ENCODE assay signal across 29 cellular contexts in the genomic region with DNA sequence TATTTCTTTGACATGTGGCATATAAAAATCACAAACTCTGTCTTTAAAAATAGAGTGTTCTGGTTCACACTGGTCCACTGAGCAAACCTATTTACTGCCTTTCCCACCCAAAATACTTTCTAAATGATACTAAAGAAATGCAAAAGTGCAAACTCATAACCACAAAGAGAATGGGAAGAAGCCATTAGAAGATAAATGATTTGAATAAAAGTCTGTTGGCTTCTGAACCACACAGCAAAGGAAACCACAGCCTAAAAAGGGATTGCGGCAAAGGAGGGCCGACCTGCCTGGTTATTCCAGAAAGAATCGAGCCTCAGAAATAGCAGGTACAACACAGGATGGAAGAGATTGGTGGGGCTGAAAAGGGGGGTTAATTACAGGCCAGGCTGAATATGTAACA.
DNase-seq lines count a peak whose midpoint lies in the region; ATAC-seq, FAIRE-seq and TF ChIP-seq lines count a peak whose summit lies in the region.
"Had no signal": no experiment of that assay in that cellular context is flagged by ENCODE, and none has a peak within 500 bp of the region (broad histone marks: within the 10 kb centered on the region; RNA-seq: fewer than 3 reads in every experiment).

No MANE protein-coding gene starts in this region.

- FAIRE-seq in astrocyte (lab: Jason Lieb, UNC) = no peak
- FAIRE-seq: GM19239, HepG2, K562, RCC 7860 had no signal

- H3K9me3 Mint-ChIP-seq in astrocyte (ENCODE audit: unreplicated experiment) = no peaks in the 10 kb centered on the region
- H3K9me3 Mint-ChIP-seq: T-helper 1 cell treated with Interleukin-12 subunit alpha and Interleukin-12 subunit beta and Interleukin-4 antibody, amounts not matched to agents 30 μg/mL and 1 μg/mL, for 36 hours had no signal

- H3K4me3 ChIP-seq in Jurkat, Clone E6-1 (ENCODE audit: low read length) = no peak overlapping the region
- no peak overlapping the region for H3K4me3 ChIP-seq in astrocyte (ENCODE audit: insufficient read depth, low read depth, low read length)
- H3K4me3 ChIP-seq: GM23248, HAP-1, K562, MG63, SK-N-MC had no signal

- no peak overlapping the region for H3K9ac ChIP-seq in astrocyte (ENCODE audit: low read length)
- H3K9ac ChIP-seq: GM23248 had no signal

- no peaks in the 10 kb centered on the region for H3K27me3 Mint-ChIP-seq in astrocyte (ENCODE audit: low read depth, unreplicated experiment)

- peak overlapping the region; percentile 50 for H3K27ac Mint-ChIP-seq in astrocyte (ENCODE audit: unreplicated experiment)
- H3K27ac Mint-ChIP-seq: T-helper 1 cell treated with Interleukin-12 subunit alpha and Interleukin-12 subunit beta and Interleukin-4 antibody, amounts not matched to agents 30 μg/mL and 1 μg/mL, for 36 hours had no signal

- no peak overlapping the region for H3K27ac ChIP-seq in astrocyte (ENCODE audit: low read depth, low read length)
- H3K27ac ChIP-seq: GM23248, SK-N-MC had no signal

- no peak for TF ChIP-seq CTCF in astrocyte (IDR thresholded peaks at IDR 0.05; ENCODE audit: insufficient read depth, low read depth, low read length)

- no peaks in the 10 kb centered on the region for H3K4me1 Mint-ChIP-seq in astrocyte (ENCODE audit: low read depth, unreplicated experiment)

- H3K36me3 Mint-ChIP-seq in astrocyte (ENCODE audit: low read depth, unreplicated experiment) = no peaks in the 10 kb centered on the region
- H3K36me3 Mint-ChIP-seq: CD4-positive, CD25-positive, alpha-beta regulatory T cell had no signal

- DNase-seq in EH (ENCODE audit: low read depth) (peak; percentile 6), astrocyte (ENCODE audit: low read depth) (peak; percentile 68), AG08395 (ENCODE audit: low spot score) (no peak), NCI-H2171 treated with DMSO at 0.1 percent for 48 hours (lab: John Stamatoyannopoulos, UW) (no peak)
- DNase-seq in Jurkat, Clone E6-1 (ENCODE audit: low read depth, low spot score) = peak; percentile 14
- DNase-seq: BE2C; CD4-positive, CD25-positive, alpha-beta regulatory T cell; DMS153; GM23248; MG63; NCI-H1105 treated with DMSO at 0.1 percent for 48 hours; NCI-H146; NCI-H1930; NCI-H2107; NCI-H446 treated with DMSO at 0.1 percent for 48 hours; NCI-H526; NCI-H82; SIG-M5; SW 1271; T-helper 9 cell had no signal

- no peaks in the 10 kb centered on the region for H3K79me2 ChIP-seq in astrocyte (ENCODE audit: insufficient read depth, low read length)

- H3K9me3 ChIP-seq in astrocyte (ENCODE audit: insufficient read depth, low read depth, low read length) = no peaks in the 10 kb centered on the region
- H3K9me3 ChIP-seq: BE2C, HAP-1, MG63 had no signal

- H4K20me1 ChIP-seq in astrocyte (ENCODE audit: insufficient read depth, low read length) = no peaks in the 10 kb centered on the region

- H2AFZ ChIP-seq in astrocyte (ENCODE audit: low read depth, low read length) = no peak overlapping the region
- H2AFZ ChIP-seq: GM23248 had no signal

- H3K4me2 ChIP-seq in astrocyte (ENCODE audit: low read length) = no peak overlapping the region

- H3K4me1 ChIP-seq in astrocyte (ENCODE audit: insufficient read depth, low read length) = no peaks in the 10 kb centered on the region
- H3K4me1 ChIP-seq: BE2C had no signal

- ATAC-seq in HG03442 (IDR thresholded peaks at IDR 0.05; ENCODE audit: unreplicated experiment) = no peak
- ATAC-seq in GM21367 (IDR thresholded peaks at IDR 0.05; ENCODE audit: unreplicated experiment) = no peak
- ATAC-seq: HepG2, K562 had no signal

- H3K4me3 Mint-ChIP-seq in astrocyte (ENCODE audit: unreplicated experiment) = no peak overlapping the region
- H3K4me3 Mint-ChIP-seq: CD4-positive, CD25-positive, alpha-beta regulatory T cell; T-helper 1 cell treated with Interleukin-12 subunit alpha and Interleukin-12 subunit beta and Interleukin-4 antibody, amounts not matched to agents 30 μg/mL and 1 μg/mL, for 36 hours had no signal

- no peaks in the 10 kb centered on the region for H3K36me3 ChIP-seq in astrocyte (ENCODE audit: insufficient read depth, low read length)
- H3K36me3 ChIP-seq: BE2C, HAP-1, MG63 had no signal

- H3K27me3 ChIP-seq in astrocyte (ENCODE audit: insufficient read depth, low read length) = no peaks in the 10 kb centered on the region
- H3K27me3 ChIP-seq: BE2C, MG63 had no signal

Comparison
In these comparisons a context has a peak if more than half of its experiments do, and no peak if none do; other contexts are left out.
1. DNase-seq: peak in EH (single experiment), Jurkat, Clone E6-1 (single experiment) and astrocyte (single experiment); none in AG08395 (single experiment) and NCI-H2171 treated with DMSO at 0.1 percent for 48 hours (single experiment).